Comparison of ENCODE assay signal across 29 cellular contexts in genomic region chr2:23132000-23132399, GRCh38.
"Had no signal": no experiment of that assay in that cellular context is flagged by ENCODE, and none has a peak within 500 bp of the region (broad histone marks: within the 10 kb centered on the region; RNA-seq: fewer than 3 reads in every experiment).

No MANE protein-coding gene starts in this region.

- H3K36me3 Mint-ChIP-seq: stimulated activated effector memory CD8-positive, alpha-beta T cell treated with anti-CD3 and anti-CD28 coated beads, Interleukin-12 subunit alpha, Interleukin-12 subunit beta, amount 100 ng/mL, for 72 hours; stimulated activated memory B cell treated with anti-CD40 and anti-IgM and Interleukin-4, amounts not matched to agents 10 μg/mL and 1 μg/mL and 100 μg/mL, for 72 hours; stimulated activated naive B cell treated with anti-CD40 and anti-IgM and Interleukin-4, amounts not matched to agents 10 μg/mL and 1 μg/mL and 100 μg/mL, for 72 hours; type B pancreatic cell had no signal

- DNase-seq: stimulated activated CD4-positive, alpha-beta T cell treated with anti-CD3 and anti-CD28 coated beads, Interleukin-2, amount 100 ng/mL, for 48 hours; stimulated activated CD4-positive, alpha-beta T cell treated with anti-CD3 and anti-CD28 coated beads, Interleukin-4, amount 100 ng/mL, for 1 hour; stimulated activated CD4-positive, alpha-beta T cell treated with anti-CD3 and anti-CD28 coated beads, Interleukin-4, amount 100 ng/mL, for 24 hours; stimulated activated CD4-positive, alpha-beta T cell treated with anti-CD3 and anti-CD28 coated beads, Interleukin-4, amount 100 ng/mL, for 4 hours; stimulated activated CD8-positive, alpha-beta memory T cell treated with anti-CD3 and anti-CD28 coated beads, Interleukin-4, amount 100 ng/mL, for 48 hours; stimulated activated naive B cell treated with anti-CD40 and anti-IgM and Interleukin-4, amounts not matched to agents 10 μg/mL and 1 μg/mL and 100 μg/mL, for 72 hours; stimulated activated naive CD4-positive, alpha-beta T cell; stimulated activated naive CD4-positive, alpha-beta T cell treated with Interleukin-2 at 50 U/mL for 16 hours; stimulated activated naive CD8-positive, alpha-beta T cell treated with anti-CD3 and anti-CD28 coated beads, Interleukin-15, amount 100 ng/mL, for 72 hours; stimulated activated naive CD8-positive, alpha-beta T cell treated with anti-CD3 and anti-CD28 coated beads, Interleukin-15, Interleukin-2, amounts not matched to agents 100 U/mL and 50 U/mL, for 24 hours; stomach; substantia nigra; testis; thyroid gland; tibial artery; transverse colon; trophoblast cell; upper lobe of left lung; upper lobe of right lung; uterus had no signal

- H3K4me3 ChIP-seq: stomach, suprapubic skin, testis, thoracic aorta, thyroid gland, tibial artery, tibial nerve, transverse colon, upper lobe of left lung, upper lobe of right lung, uterus, vagina had no signal

- H3K9me3 ChIP-seq: stomach, suprapubic skin, testis, thoracic aorta, thyroid gland, tibial artery, tibial nerve, transverse colon, upper lobe of left lung, upper lobe of right lung, uterus, vagina had no signal

- ATAC-seq: stimulated activated effector memory CD8-positive, alpha-beta T cell treated with anti-CD3 and anti-CD28 coated beads, Interleukin-12 subunit alpha, Interleukin-12 subunit beta, amount 100 ng/mL, for 72 hours; stimulated activated memory B cell treated with anti-CD40 and anti-IgM and Interleukin-4, amounts not matched to agents 10 μg/mL and 1 μg/mL and 100 μg/mL, for 72 hours; stimulated activated naive B cell treated with anti-CD40 and anti-IgM and Interleukin-4, amounts not matched to agents 10 μg/mL and 1 μg/mL and 100 μg/mL, for 72 hours; stimulated activated naive CD8-positive, alpha-beta T cell treated with anti-CD3 and anti-CD28 coated beads, Interleukin-15, amount 100 ng/mL, for 72 hours; stimulated activated naive CD8-positive, alpha-beta T cell treated with anti-CD3 and anti-CD28 coated beads, Interleukin-15, Interleukin-2, amounts not matched to agents 100 U/mL and 50 U/mL, for 24 hours; upper lobe of right lung had no signal

- H3K4me1 Mint-ChIP-seq: stimulated activated effector memory CD8-positive, alpha-beta T cell treated with anti-CD3 and anti-CD28 coated beads, Interleukin-12 subunit alpha, Interleukin-12 subunit beta, amount 100 ng/mL, for 72 hours; stimulated activated memory B cell treated with anti-CD40 and anti-IgM and Interleukin-4, amounts not matched to agents 10 μg/mL and 1 μg/mL and 100 μg/mL, for 72 hours; stimulated activated naive B cell treated with anti-CD40 and anti-IgM and Interleukin-4, amounts not matched to agents 10 μg/mL and 1 μg/mL and 100 μg/mL, for 72 hours; stimulated activated naive CD8-positive, alpha-beta T cell treated with anti-CD3 and anti-CD28 coated beads, Interleukin-15, amount 100 ng/mL, for 72 hours had no signal

- H3K9me3 Mint-ChIP-seq: stimulated activated naive CD8-positive, alpha-beta T cell treated with anti-CD3 and anti-CD28 coated beads, Interleukin-15, Interleukin-2, amounts not matched to agents 100 ng/mL and 50 ng/mL, for 24 hours had no signal

- H3K27ac ChIP-seq: stomach, suprapubic skin, testis, thoracic aorta, thyroid gland, tibial artery, tibial nerve, transverse colon, upper lobe of left lung, upper lobe of right lung, uterus, vagina had no signal

- H3K4me1 ChIP-seq: testis, thyroid gland, upper lobe of right lung had no signal

- H3K4me3 Mint-ChIP-seq: stimulated activated effector memory CD8-positive, alpha-beta T cell treated with anti-CD3 and anti-CD28 coated beads, Interleukin-12 subunit alpha, Interleukin-12 subunit beta, amount 100 ng/mL, for 72 hours; stimulated activated memory B cell treated with anti-CD40 and anti-IgM and Interleukin-4, amounts not matched to agents 10 μg/mL and 1 μg/mL and 100 μg/mL, for 72 hours; stimulated activated naive B cell treated with anti-CD40 and anti-IgM and Interleukin-4, amounts not matched to agents 10 μg/mL and 1 μg/mL and 100 μg/mL, for 72 hours; stimulated activated naive CD8-positive, alpha-beta T cell treated with anti-CD3 and anti-CD28 coated beads, Interleukin-15, amount 100 ng/mL, for 72 hours; stimulated activated naive CD8-positive, alpha-beta T cell treated with anti-CD3 and anti-CD28 coated beads, Interleukin-15, Interleukin-2, amounts not matched to agents 100 ng/mL and 50 ng/mL, for 24 hours; type B pancreatic cell had no signal

- H3K36me3 ChIP-seq: stomach, suprapubic skin, thoracic aorta, thyroid gland, tibial artery, tibial nerve, transverse colon, upper lobe of left lung, upper lobe of right lung, uterus, vagina had no signal

- FAIRE-seq: urothelium cell line had no signal

- H3K27me3 ChIP-seq: stomach, suprapubic skin, testis, thyroid gland, tibial artery, tibial nerve, transverse colon, upper lobe of left lung, upper lobe of right lung, uterus, vagina had no signal

- H3K27ac Mint-ChIP-seq: stimulated activated effector memory CD8-positive, alpha-beta T cell treated with anti-CD3 and anti-CD28 coated beads, Interleukin-12 subunit alpha, Interleukin-12 subunit beta, amount 100 ng/mL, for 72 hours; stimulated activated memory B cell treated with anti-CD40 and anti-IgM and Interleukin-4, amounts not matched to agents 10 μg/mL and 1 μg/mL and 100 μg/mL, for 72 hours; stimulated activated naive B cell treated with anti-CD40 and anti-IgM and Interleukin-4, amounts not matched to agents 10 μg/mL and 1 μg/mL and 100 μg/mL, for 72 hours; stimulated activated naive CD8-positive, alpha-beta T cell treated with anti-CD3 and anti-CD28 coated beads, Interleukin-15, amount 100 ng/mL, for 72 hours; type B pancreatic cell had no signal
